12 cellular contexts compared by ENCODE assay signal in the genomic region with DNA sequence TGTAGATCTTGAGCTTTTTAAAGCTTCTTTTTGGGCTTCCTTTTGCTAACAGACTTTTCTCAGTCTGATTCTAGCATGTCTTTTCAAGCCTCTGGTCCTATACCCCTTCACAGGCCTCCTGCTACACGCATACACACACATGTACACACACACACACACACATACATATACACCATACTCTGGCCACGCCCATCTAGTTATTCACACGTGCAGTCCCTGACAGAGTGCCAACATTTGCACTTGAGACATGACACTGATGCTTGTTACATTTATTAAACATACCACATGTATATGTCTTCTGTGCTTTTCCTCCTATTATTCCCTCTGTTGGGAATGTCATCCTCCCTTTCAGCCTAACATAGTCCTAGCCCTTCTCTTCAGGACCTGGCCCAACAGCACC.
DNase-seq lines count a peak whose midpoint lies in the region; TF ChIP-seq lines count a peak whose summit lies in the region.
"Had no signal": no experiment of that assay in that cellular context is flagged by ENCODE, and none has a peak within 500 bp of the region (broad histone marks: within the 10 kb centered on the region; RNA-seq: fewer than 3 reads in every experiment).

No MANE protein-coding gene starts in this region.

- no peak for TF ChIP-seq CTCF in brain (conservative IDR thresholded peaks at IDR 0.05)
- no peak for TF ChIP-seq CTCF in tibial artery (IDR thresholded peaks at IDR 0.05)
- no peak for TF ChIP-seq CTCF in GM10266 (IDR thresholded peaks at IDR 0.05; ENCODE audit: control insufficient read depth, insufficient read depth, low read depth, missing control alignments)
- TF ChIP-seq CTCF in chondrocyte (IDR thresholded peaks at IDR 0.05), result no peak
- no peak for TF ChIP-seq CTCF in GM13976 (IDR thresholded peaks at IDR 0.05; ENCODE audit: borderline replicate concordance, control extremely low read depth, extremely low read depth, insufficient read depth, missing control alignments)

- peaks cover 0 to 2% of the 10 kb centered on the region in 2 donors for H3K9me3 ChIP-seq in muscle layer of duodenum (ENCODE audit: control insufficient read depth in 1 of 2, low read length in 2 of 2)
- H3K9me3 ChIP-seq in tibial artery, result peaks cover 0 to 8% (median 3%) of the 10 kb centered on the region in 3 donors

- no peaks in the 10 kb centered on the region for H3K27me3 Mint-ChIP-seq in activated naive CD4-positive, alpha-beta T cell treated with anti-CD3 and anti-CD28 coated beads, Interleukin-2, amount 50 U/mL, for 24 hours
- H3K27me3 Mint-ChIP-seq in brain, result peaks cover 3% of the 10 kb centered on the region
- H3K27me3 Mint-ChIP-seq in chondrocyte (ENCODE audit: low read depth), result no peaks in the 10 kb centered on the region
- H3K27me3 Mint-ChIP-seq: activated CD4-positive, alpha-beta T cell treated with anti-CD3 and anti-CD28 coated beads, Interleukin-2, amount 10 ng/mL, durations not matched to agents 7 days and 5 days had no signal

- peaks cover 13 to 50% of the 10 kb centered on the region in 2 donors for H3K4me1 ChIP-seq in muscle layer of duodenum (ENCODE audit: control insufficient read depth in 1 of 2, insufficient read depth in 2 of 2, low read length in 2 of 2)
- peaks cover 0 to 44% (median 18%) of the 10 kb centered on the region in 4 donors for H3K4me1 ChIP-seq in tibial artery

- H3K36me3 ChIP-seq in muscle layer of duodenum (ENCODE audit: control insufficient read depth in 1 of 2, insufficient read depth in 2 of 2, low read length in 2 of 2), result no peaks in the 10 kb centered on the region
- no peaks in the 10 kb centered on the region for H3K36me3 ChIP-seq in tibial artery
- H3K36me3 ChIP-seq: MG63 had no signal

- no peaks in the 10 kb centered on the region for H3K27me3 ChIP-seq in muscle layer of duodenum (ENCODE audit: low read depth, low read length)
- no peaks in the 10 kb centered on the region for H3K27me3 ChIP-seq in tibial artery
- H3K27me3 ChIP-seq: MG63 had no signal

- H3K9me3 Mint-ChIP-seq in activated naive CD4-positive, alpha-beta T cell treated with anti-CD3 and anti-CD28 coated beads, Interleukin-2, amount 50 U/mL, for 24 hours, result no peaks in the 10 kb centered on the region
- peaks cover 28 to 48% (median 41%) of the 10 kb centered on the region in 5 experiments for H3K9me3 Mint-ChIP-seq in brain
- peaks cover 9% of the 10 kb centered on the region for H3K9me3 Mint-ChIP-seq in chondrocyte (ENCODE audit: low read depth)

- H3K4me3 Mint-ChIP-seq in activated naive CD4-positive, alpha-beta T cell treated with anti-CD3 and anti-CD28 coated beads, Interleukin-2, amount 50 U/mL, for 24 hours, result no peak overlapping the region
- H3K4me3 Mint-ChIP-seq in brain (peak overlapping the region in 3 of 5 experiments; percentile 20 to 66 (median 32)), chondrocyte (ENCODE audit: unreplicated experiment) (no peak overlapping the region)
- H3K4me3 Mint-ChIP-seq: activated CD4-positive, alpha-beta T cell treated with anti-CD3 and anti-CD28 coated beads, Interleukin-2, amount 10 ng/mL, durations not matched to agents 7 days and 5 days had no signal

- peaks cover 22% of the 10 kb centered on the region for H3K4me1 Mint-ChIP-seq in activated naive CD4-positive, alpha-beta T cell treated with anti-CD3 and anti-CD28 coated beads, Interleukin-2, amount 50 U/mL, for 24 hours
- peaks cover 44% of the 10 kb centered on the region for H3K4me1 Mint-ChIP-seq in brain
- peaks cover 46% of the 10 kb centered on the region for H3K4me1 Mint-ChIP-seq in chondrocyte (ENCODE audit: low read depth)

- no peak for DNase-seq in activated naive CD4-positive, alpha-beta T cell treated with Interleukin-2 at 50 U/mL for 16 hours
- DNase-seq in tibial artery (no peak), GM10266 (ENCODE audit: extremely low spot score) (no peak), chondrocyte (ENCODE audit: low spot score) (no peak), GM13976 (ENCODE audit: low spot score) (no peak)
- DNase-seq: activated CD4-positive, alpha-beta T cell treated with anti-CD3 and anti-CD28 coated beads, Interleukin-2, amount 10 ng/mL, durations not matched to agents 7 days and 5 days; HCEC 1CT; MG63; NCI-H524 treated with DMSO at 0.1 percent for 48 hours had no signal

- intact Hi-C loops in tibial artery (cut with DNase I; ENCODE audit: low total_unique reads), result no loop called here

- H3K27ac ChIP-seq in muscle layer of duodenum (ENCODE audit: low read length) (peak overlapping the region; percentile 81), tibial artery (peak overlapping the region; percentile 49 to 58)

- H3K4me3 ChIP-seq in muscle layer of duodenum (ENCODE audit: low read depth in 1 of 2, low read length in 2 of 2) (peak overlapping the region; percentile 27 to 45), tibial artery (peak overlapping the region in 1 of 2 donors; percentile 3)
- H3K4me3 ChIP-seq: MG63 had no signal

- in situ Hi-C loops in GM13976 (cut with MboI; ENCODE audit: low sequenced_read_pairs, unreplicated experiment), result no loop called here

- H3K36me3 Mint-ChIP-seq in activated naive CD4-positive, alpha-beta T cell treated with anti-CD3 and anti-CD28 coated beads, Interleukin-2, amount 50 U/mL, for 24 hours, result no peaks in the 10 kb centered on the region
- H3K36me3 Mint-ChIP-seq in brain (peaks cover 27% of the 10 kb centered on the region), chondrocyte (ENCODE audit: low read depth) (peaks cover 4% of the 10 kb centered on the region)

- peak overlapping the region; percentile 31 for H3K27ac Mint-ChIP-seq in activated naive CD4-positive, alpha-beta T cell treated with anti-CD3 and anti-CD28 coated beads, Interleukin-2, amount 50 U/mL, for 24 hours
- H3K27ac Mint-ChIP-seq in brain (peak overlapping the region in 4 of 5 experiments; percentile 87 to 95 (median 94)), chondrocyte (ENCODE audit: unreplicated experiment) (no peak overlapping the region)

Comparison
In these comparisons a context has a peak if more than half of its experiments do, and no peak if none do; other contexts are left out.
1. H3K4me3 Mint-ChIP-seq: peak in brain (3 of 5); none in activated naive CD4-positive, alpha-beta T cell treated with anti-CD3 and anti-CD28 coated beads, Interleukin-2, amount 50 U/mL, for 24 hours (single experiment) and chondrocyte (single experiment).